Comparison of ENCODE assay signal across 11 cellular contexts in genomic region chrX:48224196-48224595, GRCh38. TPM values are rescaled to one million over a fixed set of nuclear protein-coding genes. Genes with fewer than 3 reads are reported as not detected.
"Had no signal": no experiment of that assay in that cellular context is flagged by ENCODE, and none has a peak within 500 bp of the region (broad histone marks: within the 10 kb centered on the region; RNA-seq: fewer than 3 reads in every experiment).

No MANE protein-coding gene starts in this region.

RNA-seq across cellular contexts. Expression of gene SSX5, which starts 27.6 kb away (rescaled TPM):
- total RNA-seq: OCI-LY7, PC-3, PC-9, Peyer's patch, Right ventricle myocardium inferior, Right ventricle myocardium superior, RPMI7951, SJCRH30, SJSA1, SK-MEL-5, T-cell had no signal

RNA-seq across cellular contexts. Expression of gene SSX1, which starts 31.0 kb away (rescaled TPM):
- total RNA-seq: OCI-LY7, PC-3, PC-9, Peyer's patch, Right ventricle myocardium inferior, Right ventricle myocardium superior, SJCRH30, SJSA1 had no signal
